Comparison of ENCODE assay signal across 8 cellular contexts in genomic region chr19:51441410-51442390, GRCh38. TPM values are rescaled to one million over a fixed set of nuclear protein-coding genes. Genes with fewer than 3 reads are reported as not detected.
DNase-seq lines count a peak whose midpoint lies in the region; ATAC-seq and TF ChIP-seq lines count a peak whose summit lies in the region.

No MANE protein-coding gene starts in this region.

- 33 to 58% methylated on average over 1 to 23 of the region's 31 CpGs for WGBS in gastroesophageal sphincter (ENCODE audit: low coverage in 1 of 2), 2 donors

- no peaks in the 10 kb centered on the region for H3K4me1 Mint-ChIP-seq in MCF 10A (ENCODE audit: insufficient read depth, unreplicated experiment)
- peaks cover 67% of the 10 kb centered on the region for H3K4me1 Mint-ChIP-seq in activated CD4-positive, alpha-beta T cell treated with anti-CD3 and anti-CD28 coated beads for 36 hours
- peaks cover 59% of the 10 kb centered on the region for H3K4me1 Mint-ChIP-seq in stimulated activated effector memory CD8-positive, alpha-beta T cell treated with anti-CD3 and anti-CD28 coated beads, Interleukin-12 subunit alpha, Interleukin-12 subunit beta, amount 100 ng/mL, for 72 hours

- H3K27me3 Mint-ChIP-seq in MCF 10A (ENCODE audit: insufficient read depth, unreplicated experiment): peaks cover 26% of the 10 kb centered on the region
- no peaks in the 10 kb centered on the region for H3K27me3 Mint-ChIP-seq in activated CD4-positive, alpha-beta T cell treated with anti-CD3 and anti-CD28 coated beads for 36 hours

- H3K9me3 ChIP-seq in breast epithelium (no peaks in the 10 kb centered on the region), gastroesophageal sphincter (no peaks in the 10 kb centered on the region)

- no TSS peak for BruUV-seq in MCF 10A (replicated peaks; lab: Mats Ljungman, UMichigan)

- CTCF ChIA-PET in MCF 10A (lab: Yijun Ruan, JAX): interaction anchor here (0.6 to 2.8 kb wide), 11 partner anchors 10 to 988 kb away, joined by 3 to 11 read pairs (median 3); no protein-coding TSS in a partner anchor
- CTCF ChIA-PET in activated CD4-positive, alpha-beta T cell treated with anti-CD3 and anti-CD28 coated beads for 36 hours (lab: Charles Lee): interaction anchor here (0.6 to 4.0 kb wide), 13 partner anchors 9 to 262 kb away, joined by 3 to 21 read pairs (median 3); partner anchors contain the start of gene VSIG10L

- H3K4me3 ChIP-seq in breast epithelium (no peak overlapping the region), gastroesophageal sphincter (no peak overlapping the region)

- intact Hi-C loops in MCF 10A (cut with micrococcal nuclease): no loop called here
- intact Hi-C loops in breast epithelium (cut with DNase I; ENCODE audit: low total_unique reads): no loop called here
- intact Hi-C loops in activated CD4-positive, alpha-beta T cell treated with anti-CD3 and anti-CD28 coated beads for 36 hours (cut with DNase I, micrococcal nuclease): loop anchor here (1.0 to 10.0 kb wide), 14 partner anchors 19 to 1079 kb away; partner anchors contain the start of genes CTU1 (in 1 of the 2), NKG7 (in 1 of the 2) and ZNF836 (in 1 of the 2)

- H3K36me3 ChIP-seq in breast epithelium: no peaks in the 10 kb centered on the region
- no peaks in the 10 kb centered on the region for H3K36me3 ChIP-seq in gastroesophageal sphincter

- H3K27ac ChIP-seq in breast epithelium (no peak overlapping the region), gastroesophageal sphincter (no peak overlapping the region)

- TF ChIP-seq POLR2A in breast epithelium (IDR thresholded peaks at IDR 0.05) (no peak), gastroesophageal sphincter (IDR thresholded peaks at IDR 0.05) (no peak)

- TF ChIP-seq EP300 in gastroesophageal sphincter (IDR thresholded peaks at IDR 0.05): no peak

- peaks cover 0 to 45% of the 10 kb centered on the region in 2 donors for H3K27me3 ChIP-seq in breast epithelium
- peaks cover 76% of the 10 kb centered on the region for H3K27me3 ChIP-seq in gastroesophageal sphincter

- H3K27ac Mint-ChIP-seq in MCF 10A (ENCODE audit: low read depth, unreplicated experiment): no peak overlapping the region
- H3K27ac Mint-ChIP-seq in activated CD4-positive, alpha-beta T cell treated with anti-CD3 and anti-CD28 coated beads for 36 hours: peak overlapping the region; percentile 95
- peak overlapping the region; percentile 98 for H3K27ac Mint-ChIP-seq in stimulated activated effector memory CD8-positive, alpha-beta T cell treated with anti-CD3 and anti-CD28 coated beads, Interleukin-12 subunit alpha, Interleukin-12 subunit beta, amount 100 ng/mL, for 72 hours

- no peak for TF ChIP-seq CTCF in MCF 10A (IDR thresholded peaks at IDR 0.05; ENCODE audit: unreplicated experiment)
- no peak for TF ChIP-seq CTCF in breast epithelium (IDR thresholded peaks at IDR 0.05)
- TF ChIP-seq CTCF in gastroesophageal sphincter (IDR thresholded peaks at IDR 0.05): no peak

- no peaks in the 10 kb centered on the region for H3K36me3 Mint-ChIP-seq in MCF 10A (ENCODE audit: insufficient read depth, unreplicated experiment)
- peaks cover 2% of the 10 kb centered on the region for H3K36me3 Mint-ChIP-seq in activated CD4-positive, alpha-beta T cell treated with anti-CD3 and anti-CD28 coated beads for 36 hours (ENCODE audit: low read depth)
- peaks cover 23% of the 10 kb centered on the region for H3K36me3 Mint-ChIP-seq in stimulated activated effector memory CD8-positive, alpha-beta T cell treated with anti-CD3 and anti-CD28 coated beads, Interleukin-12 subunit alpha, Interleukin-12 subunit beta, amount 100 ng/mL, for 72 hours

- no peak overlapping the region for H3K4me3 Mint-ChIP-seq in MCF 10A (ENCODE audit: unreplicated experiment)
- H3K4me3 Mint-ChIP-seq in activated CD4-positive, alpha-beta T cell treated with anti-CD3 and anti-CD28 coated beads for 36 hours: peak overlapping the region; percentile 72
- H3K4me3 Mint-ChIP-seq in stimulated activated effector memory CD8-positive, alpha-beta T cell treated with anti-CD3 and anti-CD28 coated beads, Interleukin-12 subunit alpha, Interleukin-12 subunit beta, amount 100 ng/mL, for 72 hours: peak overlapping the region; percentile 77

- peak; percentile 88 for ATAC-seq in HG03432 (IDR thresholded peaks at IDR 0.05; ENCODE audit: unreplicated experiment)
- peak; percentile 91 for ATAC-seq in activated CD4-positive, alpha-beta T cell treated with anti-CD3 and anti-CD28 coated beads for 36 hours
- ATAC-seq in esophagus mucosa: peak; percentile 88
- ATAC-seq in stimulated activated effector memory CD8-positive, alpha-beta T cell treated with anti-CD3 and anti-CD28 coated beads, Interleukin-12 subunit alpha, Interleukin-12 subunit beta, amount 100 ng/mL, for 72 hours: peak; percentile 94
- ATAC-seq in gastroesophageal sphincter: no peak

- H3K4me1 ChIP-seq in breast epithelium (no peaks in the 10 kb centered on the region), gastroesophageal sphincter (no peaks in the 10 kb centered on the region)

- POLR2A ChIA-PET in MCF 10A (lab: Yijun Ruan, JAX): interaction anchor here (1.3 kb wide), 1 partner anchor 102 kb away, joined by 3 read pairs; no protein-coding TSS in a partner anchor
- POLR2A ChIA-PET in activated CD4-positive, alpha-beta T cell treated with anti-CD3 and anti-CD28 coated beads for 36 hours (lab: Charles Lee): interaction anchor here (0.6 to 1.8 kb wide), 7 partner anchors 9 to 1034 kb away, joined by 3 to 10 read pairs (median 4); no protein-coding TSS in a partner anchor

- DNase-seq in MCF 10A (ENCODE audit: unreplicated experiment): peak; percentile 16
- DNase-seq in breast epithelium (ENCODE audit: low spot score in 2 of 2): no peak
- peak; percentile 96 for DNase-seq in activated CD4-positive, alpha-beta T cell treated with anti-CD3 and anti-CD28 coated beads for 36 hours
- DNase-seq in stimulated activated effector memory CD8-positive, alpha-beta T cell treated with anti-CD3 and anti-CD28 coated beads, Interleukin-12 subunit alpha, Interleukin-12 subunit beta, amount 100 ng/mL, for 72 hours (ENCODE audit: low spot score in 2 of 2): peak; percentile 72 to 95
- DNase-seq in NCI-H1092 treated with DMSO at 0.1 percent for 48 hours (lab: John Stamatoyannopoulos, UW): no peak

- H3K9me3 Mint-ChIP-seq in MCF 10A (ENCODE audit: unreplicated experiment): no peaks in the 10 kb centered on the region
- peaks cover 5% of the 10 kb centered on the region for H3K9me3 Mint-ChIP-seq in activated CD4-positive, alpha-beta T cell treated with anti-CD3 and anti-CD28 coated beads for 36 hours (ENCODE audit: low read depth)
- peaks cover under 1% of the 10 kb centered on the region for H3K9me3 Mint-ChIP-seq in stimulated activated effector memory CD8-positive, alpha-beta T cell treated with anti-CD3 and anti-CD28 coated beads, Interleukin-12 subunit alpha, Interleukin-12 subunit beta, amount 100 ng/mL, for 72 hours

RNA-seq across cellular contexts. Expression of gene SIGLEC8, which starts 16.6 kb away (rescaled TPM):
- total RNA-seq in MCF 10A (2022) (not detected in 2 replicates), breast epithelium (1 to 10 TPM in 2 of 3 donors, under 1 TPM in 1; 0.80 to 8.6 (median 2.3) TPM), esophagus mucosa (not detected), gastroesophageal sphincter (1 to 10 TPM in 1 of 4 donors, under 1 TPM in 2, not detected in 1; 0.25 to 1.4 (median 0.54) TPM)
- total RNA-seq in activated CD4-positive, alpha-beta T cell treated with anti-CD3 and anti-CD28 coated beads for 36 hours: not detected

RNA-seq across cellular contexts. Expression of gene SIGLEC10, which starts 24.3 kb away (rescaled TPM):
- total RNA-seq in MCF 10A (2022): not detected in 2 replicates
- 10 to 100 TPM in 2 of 3 donors, 1 to 10 TPM in 1; 1.8 to 17.0 (median 10.2) TPM for total RNA-seq in breast epithelium
- under 1 TPM; 0.48 to 0.65 TPM for total RNA-seq in activated CD4-positive, alpha-beta T cell treated with anti-CD3 and anti-CD28 coated beads for 36 hours
- total RNA-seq in esophagus mucosa: 2.0 TPM
- total RNA-seq in gastroesophageal sphincter: 1 to 10 TPM; 1.1 to 6.9 (median 3.2) TPM

RNA-seq across cellular contexts. Expression of gene CEACAM18, which starts 36.6 kb away (rescaled TPM):
- total RNA-seq in MCF 10A (2022) (not detected in 2 replicates), breast epithelium (not detected), esophagus mucosa (not detected), gastroesophageal sphincter (not detected)
- not detected for total RNA-seq in activated CD4-positive, alpha-beta T cell treated with anti-CD3 and anti-CD28 coated beads for 36 hours

RNA-seq across cellular contexts. Expression of gene C19orf84, which starts 51.3 kb away (rescaled TPM):
- total RNA-seq in MCF 10A (2022): not detected in 2 replicates
- total RNA-seq in breast epithelium: not detected
- under 1 TPM in 1 of 2 experiments, not detected in 1; 0.33 TPM for total RNA-seq in activated CD4-positive, alpha-beta T cell treated with anti-CD3 and anti-CD28 coated beads for 36 hours
- not detected for total RNA-seq in esophagus mucosa
- total RNA-seq in gastroesophageal sphincter: not detected

RNA-seq across cellular contexts. Expression of gene LIM2, which starts 53.9 kb away (rescaled TPM):
- total RNA-seq in MCF 10A (2022) (not detected in 2 replicates), breast epithelium (not detected), esophagus mucosa (not detected), gastroesophageal sphincter (not detected)
- under 1 TPM in 1 of 2 experiments, not detected in 1; 0.27 TPM for total RNA-seq in activated CD4-positive, alpha-beta T cell treated with anti-CD3 and anti-CD28 coated beads for 36 hours

Comparison
In these comparisons a context has a peak if more than half of its experiments do, and no peak if none do; other contexts are left out.
1. DNase-seq: peak in MCF 10A (single experiment), activated CD4-positive, alpha-beta T cell treated with anti-CD3 and anti-CD28 coated beads for 36 hours (single experiment) and stimulated activated effector memory CD8-positive, alpha-beta T cell treated with anti-CD3 and anti-CD28 coated beads, Interleukin-12 subunit alpha, Interleukin-12 subunit beta, amount 100 ng/mL, for 72 hours (2 of 2); none in breast epithelium (0 of 2) and NCI-H1092 treated with DMSO at 0.1 percent for 48 hours (single experiment).
2. intact Hi-C loops: an anchor here in activated CD4-positive, alpha-beta T cell treated with anti-CD3 and anti-CD28 coated beads for 36 hours (1.0 to 10.0 kb wide); none called in MCF 10A and breast epithelium.